ENCODE assay signal across 11 cellular contexts in genomic region chr9:109133533-109133932, GRCh38. TPM values are rescaled to one million over a fixed set of nuclear protein-coding genes. Genes with fewer than 3 reads are reported as not detected.
"Had no signal": no experiment of that assay in that cellular context is flagged by ENCODE, and none has a peak within 500 bp of the region (broad histone marks: within the 10 kb centered on the region; RNA-seq: fewer than 3 reads in every experiment).

No MANE protein-coding gene starts in this region.

- DNase-seq: GM23248, GOT3, H7, H9, HCEC 1CT, HFFc6 had no signal

- H3K4me1 Mint-ChIP-seq: GM23338, H9 had no signal

- ATAC-seq: GM23338, HCT116 had no signal

- H3K36me3 ChIP-seq: HAP-1 had no signal

- H3K27ac Mint-ChIP-seq: GM23338, H9, HFFc6 had no signal

- FAIRE-seq: H1 had no signal

- H3K9me3 Mint-ChIP-seq: GM23338, H9, HFFc6 had no signal

- H3K4me1 ChIP-seq: HAP-1 had no signal

- H3K4me3 ChIP-seq: GM23248, GM23338, HAP-1 had no signal

- H3K9me3 ChIP-seq: HAP-1 had no signal

- H3K4me2 ChIP-seq: GM23338 had no signal

- H3K9ac ChIP-seq: GM23248 had no signal

- H3K4me3 Mint-ChIP-seq: GM23338, H9, HFFc6 had no signal

- H3K27ac ChIP-seq: GM23248 had no signal

- H2AFZ ChIP-seq: GM23248, GM23338 had no signal

RNA-seq across cellular contexts. Expression of gene FRRS1L, which starts 33.5 kb away (rescaled TPM):
- total RNA-seq: GM23248, H4, HFFc6 had no signal
- polyA plus RNA-seq: GM23248 had no signal
